Comparison of ENCODE assay signal across 8 cellular contexts in the genomic region with DNA sequence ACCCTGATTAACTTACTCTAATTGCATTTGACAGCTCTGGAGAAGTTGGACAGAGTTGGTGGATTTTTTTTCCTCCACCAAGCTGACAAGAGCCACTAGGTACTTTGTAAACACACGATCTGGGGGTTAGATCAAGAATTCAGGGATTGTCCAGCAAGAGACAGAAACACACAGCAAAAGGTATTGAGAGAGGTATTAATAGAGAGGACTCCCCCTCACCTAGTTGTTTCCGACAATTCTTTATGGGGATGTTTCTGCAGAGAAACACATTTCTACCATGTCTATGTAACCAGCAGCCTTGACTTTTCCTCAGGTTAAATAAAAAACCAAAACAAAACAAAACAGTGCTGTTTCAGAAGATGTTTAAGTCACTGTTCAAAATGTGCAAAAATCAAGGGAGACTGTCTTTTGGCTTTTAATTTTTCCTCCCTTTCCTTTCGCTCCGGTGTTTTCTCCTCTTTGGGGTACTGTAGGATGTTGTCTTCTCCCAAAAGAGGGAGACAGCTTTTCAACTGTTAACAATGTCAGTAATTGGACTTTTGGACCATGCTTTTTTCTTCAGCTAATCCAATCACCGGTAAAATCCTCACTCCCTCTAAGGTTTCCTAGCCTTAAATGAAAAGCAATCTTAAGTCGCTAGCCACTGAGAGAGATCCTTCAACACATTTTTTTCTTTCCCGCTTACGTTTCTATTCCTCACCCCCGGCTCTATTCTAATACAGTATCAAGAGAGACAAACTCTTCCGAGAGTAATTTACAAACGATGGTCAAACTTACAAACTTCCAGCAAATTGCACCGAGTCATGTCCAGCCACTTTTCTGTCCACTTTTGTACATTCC. TPM values are rescaled to one million over a fixed set of nuclear protein-coding genes. Genes with fewer than 3 reads are reported as not detected.
DNase-seq lines count a peak whose midpoint lies in the region; ATAC-seq, FAIRE-seq and TF ChIP-seq lines count a peak whose summit lies in the region.

No MANE protein-coding gene starts in this region.

- no peaks in the 10 kb centered on the region for H3K36me3 ChIP-seq in ACC112 (ENCODE audit: insufficient read depth, low read length)
- H3K36me3 ChIP-seq in HUES64 (ENCODE audit: insufficient read depth, low read length), result no peaks in the 10 kb centered on the region
- no peaks in the 10 kb centered on the region for H3K36me3 ChIP-seq in GM12878 (ENCODE audit: control insufficient read depth in 2 of 2, insufficient read depth in 2 of 2, low read length in 1 of 2)
- no peaks in the 10 kb centered on the region for H3K36me3 ChIP-seq in kidney epithelial cell (ENCODE audit: control insufficient read depth, insufficient read depth, low read length)
- H3K36me3 ChIP-seq in stomach smooth muscle (ENCODE audit: control insufficient read depth in 2 of 2, insufficient read depth in 2 of 2, low read length in 2 of 2), result no peaks in the 10 kb centered on the region

- BruUV-seq in GM12878 (replicated peaks; lab: Mats Ljungman, UMichigan), result TSS peak; percentile 78

- H3K4me2 ChIP-seq in GM12878 (ENCODE audit: control insufficient read depth, insufficient read depth), result peak overlapping the region; percentile 80

- peak overlapping the region; percentile 77 for H3K9ac ChIP-seq in HUES64 (ENCODE audit: low read depth, low read length)
- H3K9ac ChIP-seq in GM12878 (ENCODE audit: control insufficient read depth, insufficient read depth, low read length), result peak overlapping the region; percentile 66
- H3K9ac ChIP-seq in stomach smooth muscle (ENCODE audit: low read length in 2 of 2), result peak overlapping the region; percentile 85 to 91

- no peak for TF ChIP-seq POLR2A in GM12878 (IDR thresholded peaks at IDR 0.05; ENCODE audit: low read depth, low read length)

- ATAC-seq in GM12878 (no peak), HG03520 (IDR thresholded peaks at IDR 0.05; ENCODE audit: unreplicated experiment) (no peak), GM21723 (IDR thresholded peaks at IDR 0.05; ENCODE audit: unreplicated experiment) (no peak)

- peaks cover 56% of the 10 kb centered on the region for H3K79me2 ChIP-seq in ACC112 (ENCODE audit: control insufficient read depth, insufficient read depth, low read length, unreplicated experiment)
- H3K79me2 ChIP-seq in GM12878 (ENCODE audit: control insufficient read depth, insufficient read depth, low read length), result peaks cover 56% of the 10 kb centered on the region

- no peaks in the 10 kb centered on the region for H4K20me1 ChIP-seq in GM12878 (ENCODE audit: control insufficient read depth, insufficient read depth)

- POLR2A ChIA-PET in GM12878 (lab: Charles Lee), result interaction anchor here (0.7 to 5.7 kb wide), 22 partner anchors 8 to 549 kb away, joined by 3 to 43 read pairs (median 4); a partner anchor contains a TSS

- H3K4me1 ChIP-seq in ACC112 (ENCODE audit: control insufficient read depth, insufficient read depth, low read length, unreplicated experiment), result peaks cover 40% of the 10 kb centered on the region
- H3K4me1 ChIP-seq in HUES64 (ENCODE audit: insufficient read depth, low read length), result peaks cover 22% of the 10 kb centered on the region
- H3K4me1 ChIP-seq in GM12878 (ENCODE audit: control insufficient read depth, insufficient read depth, low read length), result peaks cover 12% of the 10 kb centered on the region
- H3K4me1 ChIP-seq in stomach smooth muscle (ENCODE audit: control insufficient read depth, insufficient read depth, low read length), result peaks cover 37% of the 10 kb centered on the region

- H3K27ac ChIP-seq in ACC112 (ENCODE audit: low read depth, low read length) (peak overlapping the region; percentile 91), HUES64 (ENCODE audit: low read depth, low read length) (no peak overlapping the region), GM12878 (ENCODE audit: control insufficient read depth, insufficient read depth) (peak overlapping the region; percentile 80), stomach smooth muscle (ENCODE audit: low read length) (peak overlapping the region; percentile 74)

- TF ChIP-seq CTCF in GM12878 (IDR thresholded peaks at IDR 0.05 in 2 of 3, conservative IDR thresholded peaks at IDR 0.05 in 1 of 3; ENCODE audit: control insufficient read depth in 2 of 3, extremely low read depth in 1 of 3, insufficient read depth in 1 of 3, low read depth in 3 of 3, low read length in 3 of 3), result no peak
- no peak for TF ChIP-seq CTCF in kidney epithelial cell (IDR thresholded peaks at IDR 0.05; ENCODE audit: insufficient read depth, low read length, poor library complexity, severe bottlenecking)

- H3K4me3 ChIP-seq in ACC112 (ENCODE audit: low read depth, low read length), result peak overlapping the region; percentile 93
- peak overlapping the region; percentile 84 for H3K4me3 ChIP-seq in HUES64 (ENCODE audit: low read length)
- peak overlapping the region; percentile 100 for H3K4me3 ChIP-seq in GM12878
- peak overlapping the region; percentile 80 for H3K4me3 ChIP-seq in kidney epithelial cell (ENCODE audit: low read depth, low read length)
- peak overlapping the region; percentile 97 to 99 for H3K4me3 ChIP-seq in stomach smooth muscle (ENCODE audit: low read length in 2 of 2)

- no peak for FAIRE-seq in GM12878 (lab: Jason Lieb, UNC)

- no peak for TF ChIP-seq RAD21 in GM12878 (IDR thresholded peaks at IDR 0.05; ENCODE audit: insufficient read depth, low read depth, low read length)

- H3K27me3 ChIP-seq in ACC112 (ENCODE audit: insufficient read depth, low read length), result no peaks in the 10 kb centered on the region
- peaks cover 7% of the 10 kb centered on the region; the same call in 1 of the 2 replicates for H3K27me3 ChIP-seq in HUES64 (ENCODE audit: insufficient read depth, low read length)
- H3K27me3 ChIP-seq in GM12878 (replicated peaks in 1 of 2; ENCODE audit: control insufficient read depth in 2 of 2, insufficient read depth in 2 of 2, low read length in 1 of 2), result no peaks in the 10 kb centered on the region
- no peaks in the 10 kb centered on the region for H3K27me3 ChIP-seq in kidney epithelial cell (ENCODE audit: control insufficient read depth, insufficient read depth, low read length)
- no peaks in the 10 kb centered on the region for H3K27me3 ChIP-seq in stomach smooth muscle (ENCODE audit: control insufficient read depth in 1 of 2, insufficient read depth in 2 of 2, low read length in 2 of 2)

- RAD21 ChIA-PET in GM12878 (lab: Charles Lee; ENCODE audit: unreplicated experiment), result interaction anchor here (0.6 to 11.4 kb wide), 87 partner anchors 10 to 1190 kb away, joined by 3 to 213 read pairs (median 6); a partner anchor contains a TSS

- H3K9me3 ChIP-seq in HUES64 (ENCODE audit: insufficient read depth, low read depth, low read length) (no peaks in the 10 kb centered on the region), GM12878 (replicated peaks; ENCODE audit: control insufficient read depth, insufficient read depth, low read length) (no peaks in the 10 kb centered on the region; the same call in 1 of the 3 replicates), stomach smooth muscle (ENCODE audit: control insufficient read depth in 2 of 2, low read length in 2 of 2) (no peaks in the 10 kb centered on the region)

- CTCF ChIA-PET in GM12878 (lab: Yijun Ruan, JAX), result interaction anchor here (0.7 to 11.4 kb wide), 96 partner anchors 7 to 1275 kb away, joined by 3 to 256 read pairs (median 6); a partner anchor contains a TSS

- TF ChIP-seq EP300 in GM12878 (IDR thresholded peaks at IDR 0.05; ENCODE audit: borderline replicate concordance in 1 of 2, control insufficient read depth in 1 of 2, low read depth in 2 of 2, low read length in 2 of 2), result no peak

- intact Hi-C loops in GM12878 (cut with micrococcal nuclease; ENCODE audit: unreplicated experiment), result loop anchor here (2.0 to 5.0 kb wide), 6 partner anchors 46 to 420 kb away; a partner anchor contains a TSS

- 5% methylated on average over 12 of the region's 12 CpGs for WGBS in HUES64
- WGBS in GM12878 (ENCODE audit: insufficient coverage, insufficient replicate concordance, low lambda C conversion rate, missing lambda C conversion rate), result under 1% methylated on average over 12 of the region's 12 CpGs

- peak overlapping the region; percentile 24 for H2AFZ ChIP-seq in ACC112 (ENCODE audit: low read length, unreplicated experiment)
- H2AFZ ChIP-seq in GM12878 (ENCODE audit: control insufficient read depth, low read depth, low read length), result peak overlapping the region; percentile 56

- SMC1A ChIA-PET in GM12878 (lab: Charles Lee; ENCODE audit: uncharacterized antibody, unreplicated experiment), result interaction anchor here (0.6 to 11.9 kb wide), 84 partner anchors 10 to 627 kb away, joined by 3 to 189 read pairs (median 5); a partner anchor contains a TSS

- in situ Hi-C loops in GM12878 (cut with MboI), result loop anchor here (5.0 kb wide), 1 partner anchor 285 kb away; no protein-coding TSS in a partner anchor

- no peak for DNase-seq in GM12878 (ENCODE audit: low read depth, low spot score)
- no peak for DNase-seq in kidney epithelial cell (ENCODE audit: low read depth)
- no peak for DNase-seq in T-helper 9 cell

RNA-seq across cellular contexts. Expression of a gene that starts 0.6 kb away (rescaled TPM):
- 3.7 TPM for polyA plus RNA-seq in HUES64 (2013, experiment 1 of 2)
- polyA plus RNA-seq in HUES64 (2013, experiment 2 of 2), result 6.8 TPM
- total RNA-seq in GM12878 (2013; cell fraction: nucleolus; rRNA removed), result 40.1 and 41.3 TPM in 2 replicates
- total RNA-seq in GM12878 (2014; rRNA removed), result 15.0 and 16.0 TPM in 2 replicates
- 11.4 and 12.6 TPM in 2 replicates for total RNA-seq in GM12878 (2014; rRNA removed; fragmentation: Illumina TruSeq; extraction: Trizol)
- total RNA-seq in GM12878 (2021), result 12.7 and 13.3 TPM in 2 replicates
- 3.6 TPM for polyA plus RNA-seq in GM12878 (2011; ENCODE audit: low read depth)
- polyA plus RNA-seq in GM12878 (2011; rRNA removed), result 12.5 and 15.1 TPM in 2 replicates
- 15.6 and 18.7 TPM in 2 replicates for polyA plus RNA-seq in GM12878 (2011; cell fraction: cytosol; rRNA removed)
- polyA plus RNA-seq in GM12878 (2011; cell fraction: nucleus; rRNA removed), result 14.3 and 15.4 TPM in 2 replicates
- polyA plus RNA-seq in GM12878 (2012), result 4.3 and 6.8 TPM in 2 replicates
- 14.1 and 14.8 TPM in 2 replicates for polyA plus RNA-seq in GM12878 (2014; fragmentation: Illumina TruSeq; extraction: Trizol)
- polyA plus RNA-seq in GM12878 (2014; fragmentation: Nextera tagmentation; extraction: Ambion mirVana), result 1 to 10 TPM; 2.5 to 2.6 TPM
- 12.7 and 13.2 TPM in 2 replicates for polyA plus RNA-seq in GM12878 (2014; rRNA removed)
- 1 to 10 TPM; 6.8 to 7.5 TPM for polyA plus RNA-seq in GM12878 (2016; fragmentation: Nextera tagmentation; extraction: Ambion mirVana)
- 40.1 and 42.2 TPM in 2 replicates for polyA minus RNA-seq in GM12878 (2011; rRNA and poly(A)+ RNA removed)
- polyA minus RNA-seq in GM12878 (2011; cell fraction: cytosol; rRNA and poly(A)+ RNA removed), result 13.3 and 17.5 TPM in 2 replicates
- polyA minus RNA-seq in GM12878 (2011; cell fraction: nucleus; rRNA and poly(A)+ RNA removed), result 32.0 and 54.5 TPM in 2 replicates
- total RNA-seq in kidney epithelial cell, result 12.3 and 16.2 TPM in 2 replicates

RNA-seq across cellular contexts. Expression of a gene that starts 47.4 kb away (rescaled TPM):
- 14.7 TPM for polyA plus RNA-seq in HUES64 (2013, experiment 1 of 2)
- 18.6 TPM for polyA plus RNA-seq in HUES64 (2013, experiment 2 of 2)
- total RNA-seq in GM12878 (2013; cell fraction: nucleolus; rRNA removed), result 104 and 112 TPM in 2 replicates
- total RNA-seq in GM12878 (2014; rRNA removed) (15.2 and 19.9 TPM in 2 replicates), GM12878 (2014; rRNA removed; fragmentation: Illumina TruSeq; extraction: Trizol) (31.7 and 35.7 TPM in 2 replicates), GM12878 (2021) (20.6 and 21.4 TPM in 2 replicates), kidney epithelial cell (25.5 and 45.7 TPM in 2 replicates)
- 12.0 TPM for polyA plus RNA-seq in GM12878 (2011; ENCODE audit: low read depth)
- polyA plus RNA-seq in GM12878 (2011; rRNA removed) (30.7 and 58.6 TPM in 2 replicates), GM12878 (2014; fragmentation: Illumina TruSeq; extraction: Trizol) (62.4 and 72.7 TPM in 2 replicates), GM12878 (2014; fragmentation: Nextera tagmentation; extraction: Ambion mirVana) (10 to 100 TPM; 24.5 to 24.7 TPM), GM12878 (2014; rRNA removed) (25.7 and 26.9 TPM in 2 replicates), GM12878 (2016; fragmentation: Nextera tagmentation; extraction: Ambion mirVana) (10 to 100 TPM; 31.0 to 32.0 TPM)
- 5.3 and 5.9 TPM in 2 replicates for polyA plus RNA-seq in GM12878 (2011; cell fraction: cytosol; rRNA removed)
- 41.7 and 54.9 TPM in 2 replicates for polyA plus RNA-seq in GM12878 (2011; cell fraction: nucleus; rRNA removed)
- polyA plus RNA-seq in GM12878 (2012), result 22.0 and 27.9 TPM in 2 replicates
- polyA minus RNA-seq in GM12878 (2011; rRNA and poly(A)+ RNA removed), result 13.8 and 13.9 TPM in 2 replicates
- polyA minus RNA-seq in GM12878 (2011; cell fraction: cytosol; rRNA and poly(A)+ RNA removed), result 4.8 and 5.6 TPM in 2 replicates
- 31.8 and 55.0 TPM in 2 replicates for polyA minus RNA-seq in GM12878 (2011; cell fraction: nucleus; rRNA and poly(A)+ RNA removed)

RNA-seq across cellular contexts. Expression of a gene that starts 47.5 kb away (rescaled TPM):
- 3.4 TPM for polyA plus RNA-seq in HUES64 (2013, experiment 1 of 2)
- 4.1 TPM for polyA plus RNA-seq in HUES64 (2013, experiment 2 of 2)
- total RNA-seq in GM12878 (2013; cell fraction: nucleolus; rRNA removed), result 10.9 and 13.3 TPM in 2 replicates
- total RNA-seq in GM12878 (2014; rRNA removed) (3.8 and 6.3 TPM in 2 replicates), GM12878 (2014; rRNA removed; fragmentation: Illumina TruSeq; extraction: Trizol) (11.1 and 11.7 TPM in 2 replicates), GM12878 (2021) (8.4 and 8.6 TPM in 2 replicates), kidney epithelial cell (8.8 and 9.5 TPM in 2 replicates)
- polyA plus RNA-seq in GM12878 (2011; ENCODE audit: low read depth), result 3.1 TPM
- polyA plus RNA-seq in GM12878 (2011; rRNA removed) (11.3 and 20.1 TPM in 2 replicates), GM12878 (2014; fragmentation: Illumina TruSeq; extraction: Trizol) (12.4 and 16.3 TPM in 2 replicates), GM12878 (2014; fragmentation: Nextera tagmentation; extraction: Ambion mirVana) (1 to 10 TPM; 4.6 to 4.8 TPM), GM12878 (2014; rRNA removed) (7.4 and 8.9 TPM in 2 replicates), GM12878 (2016; fragmentation: Nextera tagmentation; extraction: Ambion mirVana) (1 to 10 TPM; 7.8 to 8.4 TPM)
- polyA plus RNA-seq in GM12878 (2011; cell fraction: cytosol; rRNA removed), result 2.7 and 3.0 TPM in 2 replicates
- polyA plus RNA-seq in GM12878 (2011; cell fraction: nucleus; rRNA removed), result 10.2 and 11.2 TPM in 2 replicates
- polyA plus RNA-seq in GM12878 (2012), result 4.4 and 9.8 TPM in 2 replicates
- polyA minus RNA-seq in GM12878 (2011; rRNA and poly(A)+ RNA removed), result 4.2 and 6.8 TPM in 2 replicates
- polyA minus RNA-seq in GM12878 (2011; cell fraction: cytosol; rRNA and poly(A)+ RNA removed), result 2.2 and 2.7 TPM in 2 replicates
- 5.2 and 5.3 TPM in 2 replicates for polyA minus RNA-seq in GM12878 (2011; cell fraction: nucleus; rRNA and poly(A)+ RNA removed)
